In genomic region chr3:195736866-195737490, GRCh38 we compare ENCODE assay signal across 23 cellular contexts.
"Had no signal": no experiment of that assay in that cellular context is flagged by ENCODE, and none has a peak within 500 bp of the region (broad histone marks: within the 10 kb centered on the region; RNA-seq: fewer than 3 reads in every experiment).

No MANE protein-coding gene starts in this region.

- H3K27ac ChIP-seq: body of pancreas, cardiac muscle cell, heart right ventricle, parathyroid adenoma, skin epidermis, thyroid gland had no signal

- H3K36me3 ChIP-seq: cardiac muscle cell had no signal

- FAIRE-seq: keratinocyte, urothelium cell line had no signal

- DNase-seq: activated CD4-positive, alpha-beta T cell treated with anti-CD3 and anti-CD28 coated beads, Interleukin-2, amount 50 U/mL, for 4 hours; activated CD8-positive, alpha-beta memory T cell treated with anti-CD3 and anti-CD28 coated beads, Interleukin-2, amount 50 U/mL, for 48 hours; activated naive CD4-positive, alpha-beta T cell treated with anti-CD3 and anti-CD28 coated beads, Interleukin-2, amount 10 ng/mL, durations not matched to agents 7 days and 5 days; activated naive CD8-positive, alpha-beta T cell treated with anti-CD3 and anti-CD28 coated beads, Interleukin-2, amount 50 U/mL, for 24 hours; activated T-cell treated with anti-CD3 and anti-CD28 coated beads, Interleukin-2, amount 50 U/mL, for 4 hours; body of pancreas; dermis blood vessel endothelial cell; effector CD8-positive, alpha-beta T cell; erythroblast; foreskin fibroblast; heart right ventricle; naive B cell; nucleus accumbens; right cardiac atrium; stimulated activated CD4-positive, alpha-beta T cell treated with anti-CD3 and anti-CD28 coated beads, Interleukin-1b, Interleukin-23, amount 100 ng/mL, for 48 hours; substantia nigra had no signal

- H3K9me3 ChIP-seq: body of pancreas, heart right ventricle, thyroid gland had no signal

- H3K4me3 ChIP-seq: body of pancreas, cardiac muscle cell, heart right ventricle, lung, skin epidermis, thyroid gland had no signal

- H3K27me3 ChIP-seq: body of pancreas, cardiac muscle cell, thyroid gland had no signal

- H3K4me1 ChIP-seq: body of pancreas, parathyroid adenoma, thyroid gland had no signal

- H3K9ac ChIP-seq: parathyroid adenoma had no signal

- ATAC-seq: activated naive CD8-positive, alpha-beta T cell treated with anti-CD3 and anti-CD28 coated beads, Interleukin-2, amount 50 U/mL, for 24 hours; activated T-cell treated with anti-CD3 and anti-CD28 coated beads, Interleukin-2, amount 50 U/mL, for 4 hours; body of pancreas; heart right ventricle; right cardiac atrium had no signal

- H2AFZ ChIP-seq: parathyroid adenoma had no signal

- H3K79me2 ChIP-seq: parathyroid adenoma had no signal
